In the genomic region with DNA sequence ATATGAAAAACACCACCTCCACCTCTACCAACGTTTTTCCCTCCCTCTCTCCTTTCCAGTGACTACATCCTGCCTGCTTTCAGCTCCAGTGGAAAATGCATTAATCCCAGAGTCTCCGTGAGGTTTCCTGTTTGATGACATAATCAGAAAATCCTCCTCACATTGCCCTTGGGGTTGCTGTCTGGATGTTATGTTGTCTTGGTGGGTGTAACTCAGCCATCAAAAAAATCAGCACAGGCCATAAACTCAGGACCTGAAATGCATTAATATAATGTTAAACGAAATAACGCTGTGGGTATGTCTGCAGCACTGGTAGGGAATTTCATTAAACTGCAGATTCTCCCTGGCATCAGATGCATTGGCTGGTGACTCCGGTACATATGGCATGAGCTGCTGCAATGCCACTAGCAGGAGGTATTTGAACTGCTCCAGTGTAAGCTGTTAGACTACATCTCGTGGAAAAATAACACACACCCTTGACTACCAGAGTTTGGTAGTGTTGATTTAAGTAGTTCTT, we compare ENCODE assay signal across 11 cellular contexts.
A peak's percentile ranks its signal among the peaks of the same experiment; 100 is the strongest.
DNase-seq lines count a peak whose midpoint lies in the region; ATAC-seq and TF ChIP-seq lines count a peak whose summit lies in the region.
"Had no signal": no experiment of that assay in that cellular context is flagged by ENCODE, and none has a peak within 500 bp of the region (broad histone marks: within the 10 kb centered on the region; RNA-seq: fewer than 3 reads in every experiment).

No MANE protein-coding gene starts in this region.

- no peaks in the 10 kb centered on the region for H3K9me3 Mint-ChIP-seq in osteocyte (ENCODE audit: unreplicated experiment)

- no peak overlapping the region for H3K4me3 ChIP-seq in DND-41 (ENCODE audit: low read depth in 1 of 2, low read length in 2 of 2)

- H3K9me3 ChIP-seq in DND-41 (ENCODE audit: insufficient read depth, low read length, severe bottlenecking) = no peaks in the 10 kb centered on the region

- no peak for ATAC-seq in DND-41 (ENCODE audit: insufficient read depth, low read depth)
- ATAC-seq in GM19328 (IDR thresholded peaks at IDR 0.05; ENCODE audit: unreplicated experiment) = no peak

- peaks cover 48% of the 10 kb centered on the region for H3K4me1 ChIP-seq in DND-41 (ENCODE audit: insufficient read depth, low read length)

- peak overlapping the region; percentile 88 for H3K27ac Mint-ChIP-seq in osteocyte (ENCODE audit: unreplicated experiment)

- H2AFZ ChIP-seq in DND-41 (ENCODE audit: low read depth, low read length) = no peak overlapping the region

- CTCF ChIA-PET in GM10248 (lab: Yijun Ruan, JAX) = interaction anchor here (0.7 to 2.1 kb wide), 5 partner anchors 11 to 47 kb away, joined by 4 to 7 read pairs (median 5); no protein-coding TSS in a partner anchor

- no peak overlapping the region for H3K4me2 ChIP-seq in DND-41 (ENCODE audit: insufficient read depth, low read length)

- peak overlapping the region; percentile 28 for H3K4me3 Mint-ChIP-seq in osteocyte (ENCODE audit: unreplicated experiment)

- POLR2A ChIA-PET in GM10248 (lab: Yijun Ruan, JAX) = no interaction called here

- 0 out of 2 replicates have a peak overlapping the region, but pooled peaks have one; percentile 4 for H3K27ac ChIP-seq in DND-41 (ENCODE audit: low read length)

- H3K27me3 Mint-ChIP-seq in osteocyte (ENCODE audit: unreplicated experiment) = no peaks in the 10 kb centered on the region

- TF ChIP-seq CTCF in DND-41 (IDR thresholded peaks at IDR 0.05; ENCODE audit: borderline replicate concordance, extremely low read depth, low read length, poor library complexity, severe bottlenecking) (no peak), osteocyte (IDR thresholded peaks at IDR 0.05) (no peak), GM10248 (IDR thresholded peaks at IDR 0.05; ENCODE audit: control extremely low read depth, extremely low read depth, low read depth, missing control alignments) (no peak)

- H3K4me1 Mint-ChIP-seq in osteocyte (ENCODE audit: unreplicated experiment) = peaks cover 57% of the 10 kb centered on the region

- H3K36me3 Mint-ChIP-seq in osteocyte (ENCODE audit: unreplicated experiment) = no peaks in the 10 kb centered on the region

- H3K9ac ChIP-seq in DND-41 (ENCODE audit: low read depth, low read length) = no peak overlapping the region

- no peaks in the 10 kb centered on the region for H4K20me1 ChIP-seq in DND-41 (ENCODE audit: insufficient read depth, low read length)

- no peaks in the 10 kb centered on the region for H3K36me3 ChIP-seq in DND-41 (ENCODE audit: insufficient read depth, low read length)

- no peaks in the 10 kb centered on the region for H3K79me2 ChIP-seq in DND-41 (ENCODE audit: insufficient read depth, low read length)

- no peaks in the 10 kb centered on the region for H3K27me3 ChIP-seq in DND-41 (ENCODE audit: insufficient read depth, low read length, poor library complexity)

- DNase-seq in DND-41 (no peak), NCI-H1694 treated with DMSO at 0.1 percent for 48 hours (lab: John Stamatoyannopoulos, UW) (peak; percentile 95), dermis blood vessel endothelial cell (peak; percentile 74), osteocyte (ENCODE audit: extremely low spot score, unreplicated experiment) (no peak), ecto neural progenitor cell (ENCODE audit: low spot score) (no peak), GM10248 (ENCODE audit: extremely low spot score) (no peak), inferior parietal cortex (ENCODE audit: extremely low spot score) (no peak)
- DNase-seq: activated gamma-delta T cell, erythroblast, midbrain had no signal

Comparison
In these comparisons a context has a peak if more than half of its experiments do, and no peak if none do; other contexts are left out.
1. DNase-seq: peak in NCI-H1694 treated with DMSO at 0.1 percent for 48 hours (single experiment) and dermis blood vessel endothelial cell (single experiment); none in DND-41 (single experiment), osteocyte (single experiment), ecto neural progenitor cell (single experiment), GM10248 (single experiment) and inferior parietal cortex (single experiment).